ENCODE assay signal across 20 cellular contexts in genomic region chrX:7815166-7815565, GRCh38.
"Had no signal": no experiment of that assay in that cellular context is flagged by ENCODE, and none has a peak within 500 bp of the region (broad histone marks: within the 10 kb centered on the region; RNA-seq: fewer than 3 reads in every experiment).

No MANE protein-coding gene starts in this region.

- H2AFZ ChIP-seq: hepatocyte had no signal

- H3K4me3 ChIP-seq: esophagus squamous epithelium, hepatocyte, mucosa of descending colon, psoas muscle, right lobe of liver, tibial artery, upper lobe of right lung, vagina had no signal

- H3K9me3 ChIP-seq: esophagus squamous epithelium, mucosa of descending colon, neutrophil, psoas muscle, right lobe of liver, tibial artery, upper lobe of right lung, vagina had no signal

- H3K79me2 ChIP-seq: hepatocyte had no signal

- H3K4me2 ChIP-seq: hepatocyte had no signal

- DNase-seq: effector memory CD8-positive, alpha-beta T cell; esophagus squamous epithelium; foreskin fibroblast; head of caudate nucleus; mammary epithelial cell; mucosa of descending colon; naive thymus-derived CD8-positive, alpha-beta T cell; psoas muscle; retina; right lobe of liver; stimulated activated CD4-positive, alpha-beta T cell treated with anti-CD3 and anti-CD28 coated beads, Interleukin-4, amount 100 ng/mL, for 1 hour; stimulated activated CD8-positive, alpha-beta memory T cell treated with anti-CD3 and anti-CD28 coated beads, Interleukin-4, amount 100 ng/mL, for 48 hours; tibial artery; upper lobe of right lung had no signal

- H3K27ac ChIP-seq: epithelial cell of prostate, esophagus squamous epithelium, hepatocyte, neutrophil, psoas muscle, right lobe of liver, tibial artery, upper lobe of right lung, vagina had no signal

- H3K27me3 ChIP-seq: esophagus squamous epithelium, hepatocyte, neutrophil, right lobe of liver, tibial artery, upper lobe of right lung, vagina had no signal

- H3K36me3 ChIP-seq: esophagus squamous epithelium, neutrophil, right lobe of liver, tibial artery, upper lobe of right lung, vagina had no signal

- H3K4me1 ChIP-seq: esophagus squamous epithelium, psoas muscle, right lobe of liver, tibial artery, upper lobe of right lung, vagina had no signal

- ATAC-seq: effector memory CD8-positive, alpha-beta T cell; left lobe of liver; mucosa of descending colon; naive thymus-derived CD8-positive, alpha-beta T cell; psoas muscle; right lobe of liver; stimulated activated effector memory CD8-positive, alpha-beta T cell treated with anti-CD3 and anti-CD28 coated beads, Interleukin-12 subunit alpha, Interleukin-12 subunit beta, amount 100 ng/mL, for 72 hours; upper lobe of right lung had no signal
